In the genomic region with DNA sequence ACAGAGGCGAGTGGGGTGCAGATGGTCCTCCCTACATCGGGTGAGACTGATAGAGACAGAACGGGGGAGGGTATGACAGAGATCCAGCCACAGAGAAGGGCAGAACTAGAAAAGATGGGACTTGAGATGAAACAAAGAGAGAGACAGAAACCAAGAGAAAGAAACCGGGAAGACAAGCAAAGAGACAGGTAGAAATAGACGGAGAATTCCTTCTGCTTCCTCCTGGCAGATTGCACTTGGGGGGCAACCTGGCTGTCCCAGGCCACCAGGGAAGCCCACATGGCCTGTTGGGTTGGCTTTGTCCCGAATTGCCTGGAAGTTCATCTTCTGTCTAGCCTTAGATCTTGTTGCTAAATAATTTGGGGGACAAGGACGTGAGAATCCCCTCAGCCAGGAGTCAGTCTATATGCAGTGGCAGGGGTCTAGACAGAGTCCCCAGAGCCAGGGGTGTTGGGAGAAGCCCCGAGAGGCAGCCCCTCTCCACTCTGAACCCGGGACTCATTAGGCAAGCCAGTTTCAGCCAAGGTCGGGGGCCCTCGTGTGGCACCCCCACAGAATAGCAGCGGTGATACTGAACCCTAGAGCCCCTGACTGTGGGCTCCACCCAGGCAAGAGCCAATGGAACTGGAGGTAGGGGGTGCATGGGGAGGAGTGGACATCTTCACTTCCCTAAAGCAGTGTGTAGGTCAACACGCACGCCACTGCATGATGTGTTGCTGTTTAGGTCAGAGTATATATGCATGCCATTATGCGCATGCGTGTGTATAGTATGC, we compare ENCODE assay signal across 1 cellular context.
TF ChIP-seq lines count a peak whose summit lies in the region.

No MANE protein-coding gene starts in this region.

TF ChIP-seq in GM12878, 131 proteins besides CTCF, POLR2A, EP300 and RAD21 (continued from another document and continues in another):
- TF ChIP-seq ATF2 (IDR thresholded peaks at IDR 0.05; ENCODE audit: low read length): no peak
- TF ChIP-seq ZBTB11 (CRISPR knock-in tag; IDR thresholded peaks at IDR 0.05): peak; percentile 50
- peak; percentile 57 for TF ChIP-seq BMI1 (IDR thresholded peaks at IDR 0.05; ENCODE audit: borderline replicate concordance)
- TF ChIP-seq SMAD5 (IDR thresholded peaks at IDR 0.05; ENCODE audit: low read depth): peak; percentile 98
- no peak for TF ChIP-seq PKNOX1 (IDR thresholded peaks at IDR 0.05)
- TF ChIP-seq IRF5 (IDR thresholded peaks at IDR 0.05; ENCODE audit: borderline replicate concordance): no peak
- TF ChIP-seq BACH1 (IDR thresholded peaks at IDR 0.05; ENCODE audit: borderline replicate concordance): peak; percentile 98
- no peak for TF ChIP-seq RBBP5 (conservative IDR thresholded peaks at IDR 0.05)
- TF ChIP-seq CHD4 (IDR thresholded peaks at IDR 0.05): no peak
- TF ChIP-seq, protein P1, sequence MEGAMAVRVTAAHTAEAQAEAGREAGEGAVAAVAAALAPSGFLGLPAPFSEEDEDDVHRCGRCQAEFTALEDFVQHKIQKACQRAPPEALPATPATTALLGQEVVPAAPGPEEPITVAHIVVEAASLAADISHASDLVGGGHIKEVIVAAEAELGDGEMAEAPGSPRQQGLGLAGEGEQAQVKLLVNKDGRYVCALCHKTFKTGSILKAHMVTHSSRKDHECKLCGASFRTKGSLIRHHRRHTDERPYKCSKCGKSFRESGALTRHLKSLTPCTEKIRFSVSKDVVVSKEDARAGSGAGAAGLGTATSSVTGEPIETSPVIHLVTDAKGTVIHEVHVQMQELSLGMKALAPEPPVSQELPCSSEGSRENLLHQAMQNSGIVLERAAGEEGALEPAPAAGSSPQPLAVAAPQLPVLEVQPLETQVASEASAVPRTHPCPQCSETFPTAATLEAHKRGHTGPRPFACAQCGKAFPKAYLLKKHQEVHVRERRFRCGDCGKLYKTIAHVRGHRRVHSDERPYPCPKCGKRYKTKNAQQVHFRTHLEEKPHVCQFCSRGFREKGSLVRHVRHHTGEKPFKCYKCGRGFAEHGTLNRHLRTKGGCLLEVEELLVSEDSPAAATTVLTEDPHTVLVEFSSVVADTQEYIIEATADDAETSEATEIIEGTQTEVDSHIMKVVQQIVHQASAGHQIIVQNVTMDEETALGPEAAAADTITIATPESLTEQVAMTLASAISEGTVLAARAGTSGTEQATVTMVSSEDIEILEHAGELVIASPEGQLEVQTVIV (IDR thresholded peaks at IDR 0.05; ENCODE audit: borderline replicate concordance, partially characterized antibody): no peak
- no peak for TF ChIP-seq ZNF274 (IDR thresholded peaks at IDR 0.05; ENCODE audit: insufficient read depth, insufficient read length)
- TF ChIP-seq CBX3 (IDR thresholded peaks at IDR 0.05; ENCODE audit: borderline replicate concordance, low read depth): no peak
- no peak for TF ChIP-seq SREBF2 (IDR thresholded peaks at IDR 0.05; ENCODE audit: low read length)
- TF ChIP-seq HDGF (IDR thresholded peaks at IDR 0.05): no peak; the same call in 1 of the 2 replicates
- no peak for TF ChIP-seq PML (IDR thresholded peaks at IDR 0.05; ENCODE audit: low read length)
- peak; percentile 43; the same call in 1 of the 2 replicates for TF ChIP-seq TCF7 (IDR thresholded peaks at IDR 0.05; ENCODE audit: borderline replicate concordance)
- TF ChIP-seq KLF5 (IDR thresholded peaks at IDR 0.05; ENCODE audit: partially characterized antibody): peak; percentile 51
- TF ChIP-seq SPI1 (IDR thresholded peaks at IDR 0.05; ENCODE audit: borderline replicate concordance, insufficient read depth, low read depth, low read length): peak; percentile 91
- peak; percentile 16 for TF ChIP-seq MAX (IDR thresholded peaks at IDR 0.05; ENCODE audit: low read depth, low read length)
- peak; percentile 11 for TF ChIP-seq MXI1 (IDR thresholded peaks at IDR 0.05; ENCODE audit: low read depth, low read length)
- no peak for TF ChIP-seq NR2C2 (IDR thresholded peaks at IDR 0.05; ENCODE audit: borderline replicate concordance, control insufficient read depth, insufficient read length, low read depth)
- no peak for TF ChIP-seq JUNB (IDR thresholded peaks at IDR 0.05)
- peak; percentile 65; the same call in 1 of the 2 replicates for TF ChIP-seq YY1 (IDR thresholded peaks at IDR 0.05; ENCODE audit: low read depth, low read length)
- no peak for TF ChIP-seq ZNF384 (IDR thresholded peaks at IDR 0.05; ENCODE audit: borderline replicate concordance, low read depth, low read length)
- TF ChIP-seq CEBPZ (IDR thresholded peaks at IDR 0.05; ENCODE audit: low read depth, low read length): no peak
- TF ChIP-seq FOXM1 (IDR thresholded peaks at IDR 0.05; ENCODE audit: low read depth, low read length): no peak
- TF ChIP-seq, protein P2, sequence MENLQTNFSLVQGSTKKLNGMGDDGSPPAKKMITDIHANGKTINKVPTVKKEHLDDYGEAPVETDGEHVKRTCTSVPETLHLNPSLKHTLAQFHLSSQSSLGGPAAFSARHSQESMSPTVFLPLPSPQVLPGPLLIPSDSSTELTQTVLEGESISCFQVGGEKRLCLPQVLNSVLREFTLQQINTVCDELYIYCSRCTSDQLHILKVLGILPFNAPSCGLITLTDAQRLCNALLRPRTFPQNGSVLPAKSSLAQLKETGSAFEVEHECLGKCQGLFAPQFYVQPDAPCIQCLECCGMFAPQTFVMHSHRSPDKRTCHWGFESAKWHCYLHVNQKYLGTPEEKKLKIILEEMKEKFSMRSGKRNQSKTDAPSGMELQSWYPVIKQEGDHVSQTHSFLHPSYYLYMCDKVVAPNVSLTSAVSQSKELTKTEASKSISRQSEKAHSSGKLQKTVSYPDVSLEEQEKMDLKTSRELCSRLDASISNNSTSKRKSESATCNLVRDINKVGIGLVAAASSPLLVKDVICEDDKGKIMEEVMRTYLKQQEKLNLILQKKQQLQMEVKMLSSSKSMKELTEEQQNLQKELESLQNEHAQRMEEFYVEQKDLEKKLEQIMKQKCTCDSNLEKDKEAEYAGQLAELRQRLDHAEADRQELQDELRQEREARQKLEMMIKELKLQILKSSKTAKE (IDR thresholded peaks at IDR 0.05; ENCODE audit: low read depth, poor library complexity, severe bottlenecking): no peak
- TF ChIP-seq CUX1 (IDR thresholded peaks at IDR 0.05; ENCODE audit: insufficient replicate concordance, low read depth, low read length): peak; percentile 84
- TF ChIP-seq MEF2A (IDR thresholded peaks at IDR 0.05; ENCODE audit: insufficient read depth, low read depth, low read length): no peak; the same call in 1 of the 2 replicates
- TF ChIP-seq SMARCA5 (IDR thresholded peaks at IDR 0.05): peak; percentile 49
- TF ChIP-seq MYB (IDR thresholded peaks at IDR 0.05; ENCODE audit: borderline replicate concordance, low read depth, low read length): no peak; the same call in 1 of the 2 replicates
